In the genomic region with DNA sequence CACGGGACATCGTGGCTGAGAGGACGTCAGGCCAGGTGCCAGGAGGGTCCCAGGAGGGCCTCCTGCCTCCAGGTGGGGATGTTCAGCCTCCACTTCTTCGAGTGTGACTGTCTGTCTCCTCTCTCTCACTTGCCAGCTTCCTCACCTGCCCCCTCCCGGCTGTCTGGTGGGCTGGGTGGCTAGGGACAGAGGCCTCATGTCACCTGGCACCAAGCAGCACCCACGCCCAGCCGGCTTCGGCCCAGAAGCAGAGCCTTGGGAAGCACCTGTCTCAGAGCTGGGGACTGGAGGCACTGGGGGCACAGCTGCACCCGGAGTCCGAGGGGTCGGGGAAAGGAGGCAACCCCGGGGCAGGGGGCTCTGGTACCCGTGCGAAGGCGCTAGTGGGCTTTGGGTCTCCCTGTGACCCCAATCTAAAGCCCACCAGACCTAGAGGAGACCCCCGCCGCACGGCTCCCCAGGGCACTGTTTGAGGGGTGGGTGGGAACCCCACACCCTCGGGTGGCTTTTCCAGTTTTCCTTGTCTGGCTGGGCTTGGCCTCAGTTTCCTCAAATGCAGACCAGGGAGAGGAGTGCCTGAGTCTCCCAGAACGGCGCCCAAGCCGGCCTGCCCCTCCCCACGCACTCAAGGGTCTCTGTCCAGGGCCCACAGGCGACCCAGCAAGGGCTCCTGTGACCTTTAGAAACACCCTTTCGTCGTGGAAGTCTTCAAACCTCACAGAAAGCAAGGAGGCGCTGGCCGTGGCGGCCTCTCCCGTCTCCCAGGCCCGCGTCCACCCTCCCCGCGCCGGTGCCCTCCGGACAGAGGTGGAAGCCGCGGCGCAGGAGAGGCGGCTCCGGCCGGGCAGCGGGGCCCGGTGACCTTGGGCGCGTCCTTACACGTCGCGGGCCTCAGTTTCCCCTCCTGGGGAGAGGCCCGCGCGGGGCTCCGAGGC, we compare ENCODE assay signal across 1 cellular context.
TF ChIP-seq lines count a peak whose summit lies in the region.

No MANE protein-coding gene starts in this region.

TF ChIP-seq in GM12878, 131 proteins besides CTCF, POLR2A, EP300 and RAD21:
- TF ChIP-seq, protein P1, sequence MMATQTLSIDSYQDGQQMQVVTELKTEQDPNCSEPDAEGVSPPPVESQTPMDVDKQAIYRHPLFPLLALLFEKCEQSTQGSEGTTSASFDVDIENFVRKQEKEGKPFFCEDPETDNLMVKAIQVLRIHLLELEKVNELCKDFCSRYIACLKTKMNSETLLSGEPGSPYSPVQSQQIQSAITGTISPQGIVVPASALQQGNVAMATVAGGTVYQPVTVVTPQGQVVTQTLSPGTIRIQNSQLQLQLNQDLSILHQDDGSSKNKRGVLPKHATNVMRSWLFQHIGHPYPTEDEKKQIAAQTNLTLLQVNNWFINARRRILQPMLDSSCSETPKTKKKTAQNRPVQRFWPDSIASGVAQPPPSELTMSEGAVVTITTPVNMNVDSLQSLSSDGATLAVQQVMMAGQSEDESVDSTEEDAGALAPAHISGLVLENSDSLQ (IDR thresholded peaks at IDR 0.05) = no peak
- peak; percentile 98 for TF ChIP-seq SUZ12 (IDR thresholded peaks at IDR 0.05; ENCODE audit: unreplicated experiment)
- no peak for TF ChIP-seq BHLHE40 (IDR thresholded peaks at IDR 0.05; ENCODE audit: borderline replicate concordance in 1 of 2, low read depth in 2 of 2, low read length in 1 of 2)
- TF ChIP-seq, protein P2, sequence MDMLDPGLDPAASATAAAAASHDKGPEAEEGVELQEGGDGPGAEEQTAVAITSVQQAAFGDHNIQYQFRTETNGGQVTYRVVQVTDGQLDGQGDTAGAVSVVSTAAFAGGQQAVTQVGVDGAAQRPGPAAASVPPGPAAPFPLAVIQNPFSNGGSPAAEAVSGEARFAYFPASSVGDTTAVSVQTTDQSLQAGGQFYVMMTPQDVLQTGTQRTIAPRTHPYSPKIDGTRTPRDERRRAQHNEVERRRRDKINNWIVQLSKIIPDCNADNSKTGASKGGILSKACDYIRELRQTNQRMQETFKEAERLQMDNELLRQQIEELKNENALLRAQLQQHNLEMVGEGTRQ (IDR thresholded peaks at IDR 0.05; ENCODE audit: borderline replicate concordance, low read depth, low read length) = no peak
TF ChIP-seq in GM12878: peak in this region for 1.
